22 cellular contexts compared by ENCODE assay signal in genomic region chr4:155820887-155821529, GRCh38. TPM values are rescaled to one million over a fixed set of nuclear protein-coding genes. Genes with fewer than 3 reads are reported as not detected.
A peak's percentile ranks its signal among the peaks of the same experiment; 100 is the strongest.
DNase-seq lines count a peak whose midpoint lies in the region; ATAC-seq, FAIRE-seq and TF ChIP-seq lines count a peak whose summit lies in the region.
"Had no signal": no experiment of that assay in that cellular context is flagged by ENCODE, and none has a peak within 500 bp of the region (broad histone marks: within the 10 kb centered on the region; RNA-seq: fewer than 3 reads in every experiment).

No MANE protein-coding gene starts in this region.

- H3K27me3 Mint-ChIP-seq in progenitor cell of endocrine pancreas: no peaks in the 10 kb centered on the region

- H3K4me1 ChIP-seq in liver (ENCODE audit: control insufficient read depth in 4 of 4, insufficient read depth in 4 of 4, low read length in 3 of 4): peaks cover 0 to 10% (median 5%) of the 10 kb centered on the region in 4 donors
- H3K4me1 ChIP-seq in HepG2 (ENCODE audit: insufficient read depth, low read length): no peaks in the 10 kb centered on the region
- H3K4me1 ChIP-seq: BLaER1 had no signal

- no peak for TF ChIP-seq EP300 in HepG2 (IDR thresholded peaks at IDR 0.05; ENCODE audit: low read depth in 2 of 2, low read length in 2 of 2)
- no peak for TF ChIP-seq EP300 in HepG2 (CRISPR knock-in tag; IDR thresholded peaks at IDR 0.05; ENCODE audit: borderline replicate concordance)

- no peaks in the 10 kb centered on the region for H3K36me3 ChIP-seq in liver (ENCODE audit: control insufficient read depth in 4 of 4, insufficient read depth in 3 of 4, low read depth in 1 of 4, low read length in 3 of 4)
- H3K36me3 ChIP-seq in HepG2 (replicated peaks in 1 of 2; ENCODE audit: control insufficient read depth in 1 of 2, insufficient read depth in 2 of 2, low read length in 2 of 2): no peaks in the 10 kb centered on the region
- H3K36me3 ChIP-seq: BLaER1 had no signal

- no peaks in the 10 kb centered on the region for H3K36me3 Mint-ChIP-seq in progenitor cell of endocrine pancreas (ENCODE audit: insufficient read depth)
- H3K36me3 Mint-ChIP-seq: CD14-positive monocyte; CD4-positive, alpha-beta memory T cell had no signal

- TF ChIP-seq CTCF in liver (IDR thresholded peaks at IDR 0.05; ENCODE audit: low read depth, low read length, missing input control) (no peak), HepG2 (CRISPR knock-in tag; IDR thresholded peaks at IDR 0.05) (no peak), progenitor cell of endocrine pancreas (IDR thresholded peaks at IDR 0.05; ENCODE audit: unreplicated experiment) (no peak)

- H3K4me3 ChIP-seq in liver (ENCODE audit: low read depth in 1 of 3, low read length in 3 of 3) (no peak overlapping the region), HepG2 (replicated peaks in 1 of 3; ENCODE audit: insufficient read depth in 1 of 3, low read depth in 2 of 3, low read length in 3 of 3) (no peak overlapping the region)
- H3K4me3 ChIP-seq: BLaER1, K562 had no signal

- H3K4me3 Mint-ChIP-seq in progenitor cell of endocrine pancreas (ENCODE audit: low read depth): no peak overlapping the region
- H3K4me3 Mint-ChIP-seq: CD14-positive monocyte; CD4-positive, alpha-beta memory T cell; HFFc6 had no signal

- no TSS peak for BruUV-seq in HepG2 (replicated peaks; lab: Mats Ljungman, UMichigan)

- H3K27me3 ChIP-seq in liver (ENCODE audit: control insufficient read depth in 4 of 4, insufficient read depth in 4 of 4, low read length in 3 of 4) (no peaks in the 10 kb centered on the region), HepG2 (ENCODE audit: control insufficient read depth in 1 of 2, insufficient read depth in 2 of 2, low read length in 2 of 2) (no peaks in the 10 kb centered on the region)
- H3K27me3 ChIP-seq: BLaER1 had no signal

- H3K79me2 ChIP-seq in HepG2 (ENCODE audit: insufficient read depth, low read length): no peaks in the 10 kb centered on the region

- H4K20me1 ChIP-seq in HepG2 (ENCODE audit: insufficient read depth, low read length): no peaks in the 10 kb centered on the region
- H4K20me1 ChIP-seq: BLaER1 had no signal

- no peak overlapping the region for H2AFZ ChIP-seq in HepG2 (ENCODE audit: low read length)

- H3K27ac ChIP-seq in liver (ENCODE audit: low read depth in 1 of 2, low read length in 2 of 2) (no peak overlapping the region), HepG2 (ENCODE audit: extremely low read length, insufficient read depth, low read length) (no peak overlapping the region)
- H3K27ac ChIP-seq: 22Rv1, BLaER1 had no signal

- intact Hi-C loops in HepG2 (cut with micrococcal nuclease; ENCODE audit: unreplicated experiment): no loop called here

- DNase-seq in HepG2 (ENCODE audit: low spot score) (no peak), progenitor cell of endocrine pancreas (ENCODE audit: low spot score, unreplicated experiment) (no peak)
- DNase-seq in stimulated activated CD4-positive, alpha-beta T cell treated with anti-CD3 and anti-CD28 coated beads, Interleukin-4, amount 100 ng/mL, for 24 hours: no peak
- no peak for DNase-seq in activated CD4-positive, alpha-beta T cell treated with anti-CD3 and anti-CD28 coated beads, Interleukin-2, amount 50 U/mL, for 4 hours
- DNase-seq: Calu3; CD4-positive, alpha-beta memory T cell; DMS79 treated with DMSO at 0.1 percent for 48 hours; GF-D8; HCEC 1CT; HFFc6; IMR-90 had no signal

- H3K4me1 Mint-ChIP-seq in progenitor cell of endocrine pancreas (ENCODE audit: low read depth): peaks cover 16% of the 10 kb centered on the region
- H3K4me1 Mint-ChIP-seq: CD14-positive monocyte; CD4-positive, alpha-beta memory T cell had no signal

- POLR2A ChIA-PET in HepG2 (lab: Yijun Ruan, JAX): no interaction called here

- no peaks in the 10 kb centered on the region for H3K9me3 Mint-ChIP-seq in progenitor cell of endocrine pancreas (ENCODE audit: low read depth)
- H3K9me3 Mint-ChIP-seq: CD4-positive, alpha-beta memory T cell; HFFc6 had no signal

- WGBS in liver: 81% methylated on average over 4 of the region's 4 CpGs
- whole genome bisulfite sequencing in HepG2 (ENCODE audit: low lambda C conversion rate): 16% methylated on average over 4 of the region's 4 CpGs

- CTCF ChIA-PET in HepG2 (lab: Yijun Ruan, JAX; ENCODE audit: low intra/inter-chr PET ratio, low total read pairs): no interaction called here

- in situ Hi-C loops in HepG2 (cut with HindIII; ENCODE audit: extremely low pct_ligation_motif_present, low pct_unique_long_range_greater_than_20kb): no loop called here

- no peak for ATAC-seq in HepG2
- ATAC-seq in HG03159 (IDR thresholded peaks at IDR 0.05; ENCODE audit: unreplicated experiment): no peak
- ATAC-seq: K562 had no signal

- H3K27ac Mint-ChIP-seq in progenitor cell of endocrine pancreas: peak overlapping the region; percentile 34
- H3K27ac Mint-ChIP-seq: CD14-positive monocyte; CD4-positive, alpha-beta memory T cell; HFFc6 had no signal

- H3K9ac ChIP-seq in liver (ENCODE audit: low read depth in 1 of 2, low read length in 2 of 2): no peak overlapping the region
- H3K9ac ChIP-seq in HepG2 (ENCODE audit: insufficient read depth, low read depth, low read length): no peak overlapping the region
- H3K9ac ChIP-seq: BLaER1 had no signal

- FAIRE-seq in HepG2 (lab: Jason Lieb, UNC) (no peak), endometrium (lab: Jason Lieb, UNC) (peak; percentile 45)
- FAIRE-seq: K562 had no signal

- TF ChIP-seq RAD21 in liver (IDR thresholded peaks at IDR 0.05) (peak in 1 of 2 donors; percentile 11), HepG2 (CRISPR knock-in tag; IDR thresholded peaks at IDR 0.05) (no peak)

- H3K4me2 ChIP-seq in HepG2 (ENCODE audit: low read depth, low read length): no peak overlapping the region
- H3K4me2 ChIP-seq: BLaER1 had no signal

- H3K9me3 ChIP-seq in liver (ENCODE audit: control insufficient read depth in 4 of 4, low read length in 3 of 4) (no peaks in the 10 kb centered on the region), HepG2 (ENCODE audit: low read length) (no peaks in the 10 kb centered on the region)
- H3K9me3 ChIP-seq: BLaER1 had no signal

- TF ChIP-seq POLR2A in HepG2 (IDR thresholded peaks at IDR 0.05; ENCODE audit: insufficient read depth in 1 of 2, low read depth in 2 of 2, low read length in 2 of 2): no peak

TF ChIP-seq in liver, 16 proteins besides CTCF, POLR2A, EP300 and RAD21 (continues in another document):
- peak in 1 of 2 donors; percentile 30 for TF ChIP-seq RXRA (IDR thresholded peaks at IDR 0.05)
- TF ChIP-seq TAF1 (conservative IDR thresholded peaks at IDR 0.05): no peak
- peak in 1 of 2 donors; percentile 21 for TF ChIP-seq HNF4A (conservative IDR thresholded peaks at IDR 0.05)
- no peak for TF ChIP-seq ATF3 (IDR thresholded peaks at IDR 0.05)

TF ChIP-seq in HepG2, 621 proteins besides CTCF, POLR2A, EP300 and RAD21 (continues in another document):
- TF ChIP-seq ZNF639 (CRISPR knock-in tag; conservative IDR thresholded peaks at IDR 0.05): no peak
- TF ChIP-seq, protein P1, sequence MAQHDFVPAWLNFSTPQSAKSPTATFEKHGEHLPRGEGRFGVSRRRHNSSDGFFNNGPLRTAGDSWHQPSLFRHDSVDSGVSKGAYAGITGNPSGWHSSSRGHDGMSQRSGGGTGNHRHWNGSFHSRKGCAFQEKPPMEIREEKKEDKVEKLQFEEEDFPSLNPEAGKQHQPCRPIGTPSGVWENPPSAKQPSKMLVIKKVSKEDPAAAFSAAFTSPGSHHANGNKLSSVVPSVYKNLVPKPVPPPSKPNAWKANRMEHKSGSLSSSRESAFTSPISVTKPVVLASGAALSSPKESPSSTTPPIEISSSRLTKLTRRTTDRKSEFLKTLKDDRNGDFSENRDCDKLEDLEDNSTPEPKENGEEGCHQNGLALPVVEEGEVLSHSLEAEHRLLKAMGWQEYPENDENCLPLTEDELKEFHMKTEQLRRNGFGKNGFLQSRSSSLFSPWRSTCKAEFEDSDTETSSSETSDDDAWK (CRISPR knock-in tag; IDR thresholded peaks at IDR 0.05): no peak
- no peak for TF ChIP-seq LBX2 (CRISPR knock-in tag; IDR thresholded peaks at IDR 0.05; ENCODE audit: borderline replicate concordance)

RNA-seq across cellular contexts. Expression of gene ASIC5, which starts 45.1 kb away (rescaled TPM):
- not detected for total RNA-seq in liver
- not detected for polyA plus RNA-seq in liver
- not detected in 2 replicates for total RNA-seq in HepG2 (2016; rRNA removed; fragmentation: Illumina TruSeq; extraction: Trizol)
- not detected in 2 replicates for total RNA-seq in HepG2 (2016; cell fraction: cytosol; rRNA removed; fragmentation: Illumina TruSeq; extraction: Trizol; ENCODE audit: low read depth)
- total RNA-seq in HepG2 (2016; cell fraction: insoluble cytoplasmic fraction; rRNA removed; fragmentation: Illumina TruSeq; extraction: Trizol): not detected in 2 replicates
- not detected in 2 replicates for total RNA-seq in HepG2 (2016; cell fraction: membrane; rRNA removed; fragmentation: Illumina TruSeq; extraction: Trizol)
- not detected in 2 replicates for total RNA-seq in HepG2 (2016; cell fraction: nucleus; rRNA removed; fragmentation: Illumina TruSeq; extraction: Trizol)
- polyA plus RNA-seq in HepG2 (2011; rRNA removed): not detected in 2 replicates
- not detected in 2 replicates for polyA plus RNA-seq in HepG2 (2011; cell fraction: cytosol; rRNA removed)
- polyA plus RNA-seq in HepG2 (2011; cell fraction: nucleus; rRNA removed): not detected in 2 replicates
- polyA plus RNA-seq in HepG2 (2012): not detected in 2 replicates
- not detected in 2 replicates for polyA plus RNA-seq in HepG2 (2016; cell fraction: cytosol; fragmentation: Illumina TruSeq; extraction: Trizol; ENCODE audit: low read depth)
- polyA plus RNA-seq in HepG2 (2016; cell fraction: insoluble cytoplasmic fraction; fragmentation: Illumina TruSeq; extraction: Trizol; ENCODE audit: low read depth): not detected in 2 replicates
- not detected in 2 replicates for polyA plus RNA-seq in HepG2 (2016; cell fraction: membrane; fragmentation: Illumina TruSeq; extraction: Trizol; ENCODE audit: low read depth)
- not detected in 2 replicates for polyA plus RNA-seq in HepG2 (2016; cell fraction: nucleus; fragmentation: Illumina TruSeq; extraction: Trizol; ENCODE audit: insufficient read depth, low read depth)
- polyA minus RNA-seq in HepG2 (2011; rRNA and poly(A)+ RNA removed; ENCODE audit: low replicate concordance): not detected in 2 replicates
- polyA minus RNA-seq in HepG2 (2011; cell fraction: cytosol; rRNA and poly(A)+ RNA removed): not detected in 2 replicates
- polyA minus RNA-seq in HepG2 (2011; cell fraction: nucleus; rRNA and poly(A)+ RNA removed): not detected in 2 replicates
- total RNA-seq in progenitor cell of endocrine pancreas: not detected in 2 replicates
- total RNA-seq: A673; Calu3; CD4-positive, alpha-beta memory T cell; H4; HFFc6; HT-29; IMR-90; K562 had no signal
- polyA plus RNA-seq: AG04450; CD14-positive monocyte; CD4-positive, alpha-beta memory T cell; IMR-90; K562 had no signal
